ENCODE assay signal across 18 cellular contexts in the genomic region with DNA sequence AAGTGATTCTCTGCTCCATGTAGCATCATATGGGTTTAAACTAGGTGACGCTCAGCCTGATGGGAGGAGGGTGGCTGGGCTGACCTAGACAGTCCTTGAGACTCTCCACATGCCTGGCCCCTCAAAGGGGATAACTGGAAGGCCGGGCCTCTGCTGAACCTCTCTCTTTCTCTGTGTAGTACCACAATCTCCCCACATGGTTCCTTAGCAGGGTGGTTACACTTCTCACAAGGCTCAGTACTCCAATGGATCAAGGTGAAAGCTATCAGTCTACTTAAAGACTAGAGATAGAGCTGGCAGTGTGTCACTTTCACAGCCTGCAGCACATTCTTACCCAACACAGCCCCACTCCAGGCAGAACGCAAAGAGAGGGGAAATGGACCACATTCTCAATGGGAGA.
A peak's percentile ranks its signal among the peaks of the same experiment; 100 is the strongest.
DNase-seq lines count a peak whose midpoint lies in the region; ATAC-seq and TF ChIP-seq lines count a peak whose summit lies in the region.
"Had no signal": no experiment of that assay in that cellular context is flagged by ENCODE, and none has a peak within 500 bp of the region (broad histone marks: within the 10 kb centered on the region; RNA-seq: fewer than 3 reads in every experiment).

No MANE protein-coding gene starts in this region.

- TF ChIP-seq POLR2A in heart left ventricle (IDR thresholded peaks at IDR 0.05) (no peak), prostate gland (IDR thresholded peaks at IDR 0.05) (no peak)

- no peaks in the 10 kb centered on the region for H3K9me3 Mint-ChIP-seq in endothelial cell (ENCODE audit: unreplicated experiment)
- H3K9me3 Mint-ChIP-seq in type B pancreatic cell: peaks cover 7% of the 10 kb centered on the region
- H3K9me3 Mint-ChIP-seq in chondrocyte (ENCODE audit: low read depth): no peaks in the 10 kb centered on the region
- H3K9me3 Mint-ChIP-seq: HFFc6 had no signal

- H3K36me3 ChIP-seq in heart left ventricle (peaks cover 0 to 5% (median 0%) of the 10 kb centered on the region in 9 donors), lung (ENCODE audit: control insufficient read depth in 2 of 2, insufficient read depth in 2 of 2, low read length in 2 of 2) (no peaks in the 10 kb centered on the region), prostate gland (no peaks in the 10 kb centered on the region)

- H3K27ac ChIP-seq in right cardiac atrium (ENCODE audit: low read length) (peak overlapping the region; percentile 8), heart left ventricle (peak overlapping the region in 1 of 12 donors; percentile 70), lung (ENCODE audit: low read depth in 1 of 2, low read length in 1 of 2) (peak overlapping the region; percentile 33 to 70), prostate gland (no peak overlapping the region)
- H3K27ac ChIP-seq: 22Rv1, GM23248 had no signal

- H3K4me3 ChIP-seq in right cardiac atrium (ENCODE audit: low read length): no peak overlapping the region
- no peak overlapping the region for H3K4me3 ChIP-seq in heart left ventricle
- no peak overlapping the region for H3K4me3 ChIP-seq in lung
- H3K4me3 ChIP-seq in prostate gland: no peak overlapping the region
- H3K4me3 ChIP-seq: GM23248 had no signal

- peaks cover 2% of the 10 kb centered on the region for H3K4me1 ChIP-seq in right cardiac atrium (ENCODE audit: control insufficient read depth, insufficient read depth, low read length)
- H3K4me1 ChIP-seq in heart left ventricle: peaks cover 0 to 16% (median 4%) of the 10 kb centered on the region in 12 donors
- H3K4me1 ChIP-seq in lung (ENCODE audit: control insufficient read depth in 2 of 2, insufficient read depth in 2 of 2, low read length in 2 of 2): peaks cover 0 to 3% of the 10 kb centered on the region in 2 donors
- H3K4me1 ChIP-seq in prostate gland (replicated peaks): no peaks in the 10 kb centered on the region

- H3K27me3 ChIP-seq in right cardiac atrium (ENCODE audit: control insufficient read depth, insufficient read depth): no peaks in the 10 kb centered on the region
- H3K27me3 ChIP-seq in heart left ventricle: peaks cover 0 to 5% (median 0%) of the 10 kb centered on the region in 9 donors
- no peaks in the 10 kb centered on the region for H3K27me3 ChIP-seq in lung (ENCODE audit: control insufficient read depth, insufficient read depth)
- no peaks in the 10 kb centered on the region for H3K27me3 ChIP-seq in prostate gland (replicated peaks; ENCODE audit: insufficient read depth)

- DNase-seq in right cardiac atrium (no peak), heart left ventricle (no peak), endothelial cell (ENCODE audit: low spot score) (no peak), lung (ENCODE audit: low spot score) (no peak), type B pancreatic cell (ENCODE audit: extremely low spot score, unreplicated experiment) (no peak), prostate gland (ENCODE audit: low spot score) (no peak), chondrocyte (ENCODE audit: low spot score) (no peak), NK-92 (lab: John Stamatoyannopoulos, UW; ENCODE audit: unreplicated experiment) (no peak)
- DNase-seq: DND-41; GM23248; HFFc6; KG1; NCI-H1105 treated with DMSO at 0.1 percent for 48 hours; NCI-H1694; NK-92 treated with Interleukin-12 subunit alpha and Interleukin-12 subunit beta, amount 100 ng/mL, for 24 hours; Right ventricle myocardium superior had no signal

- no peak for ATAC-seq in right cardiac atrium
- no peak for ATAC-seq in heart left ventricle
- ATAC-seq in lung (ENCODE audit: insufficient read depth, low FRiP score): no peak

- WGBS in right cardiac atrium: 79% methylated on average over 3 of the region's 3 CpGs
- 72 to 75% (median 74%) methylated on average over 3 of the region's 3 CpGs for WGBS in heart left ventricle, 4 donors
- WGBS in lung, 2 donors: 84 to 96% methylated on average over 3 of the region's 3 CpGs
- WGBS in prostate gland: 83% methylated on average over 3 of the region's 3 CpGs

- TF ChIP-seq CTCF in heart left ventricle (IDR thresholded peaks at IDR 0.05) (no peak), endothelial cell (IDR thresholded peaks at IDR 0.05; ENCODE audit: unreplicated experiment) (no peak), lung (IDR thresholded peaks at IDR 0.05; ENCODE audit: control extremely low read depth, extremely low read depth) (no peak), type B pancreatic cell (conservative IDR thresholded peaks at IDR 0.05) (peak; percentile 24), prostate gland (IDR thresholded peaks at IDR 0.05) (no peak), chondrocyte (IDR thresholded peaks at IDR 0.05) (no peak)

- H3K27ac Mint-ChIP-seq in endothelial cell (ENCODE audit: unreplicated experiment): peak overlapping the region; percentile 48
- H3K27ac Mint-ChIP-seq in type B pancreatic cell: no peak overlapping the region
- H3K27ac Mint-ChIP-seq in chondrocyte (ENCODE audit: unreplicated experiment): no peak overlapping the region
- H3K27ac Mint-ChIP-seq: CD14-positive monocyte, HFFc6 had no signal

- H3K27me3 Mint-ChIP-seq in endothelial cell (ENCODE audit: unreplicated experiment) (no peaks in the 10 kb centered on the region), type B pancreatic cell (peaks cover 12% of the 10 kb centered on the region), chondrocyte (ENCODE audit: low read depth) (no peaks in the 10 kb centered on the region)

- H3K4me1 Mint-ChIP-seq in endothelial cell (ENCODE audit: unreplicated experiment) (peaks cover 61% of the 10 kb centered on the region), type B pancreatic cell (ENCODE audit: unreplicated experiment) (peaks cover 16% of the 10 kb centered on the region), chondrocyte (ENCODE audit: low read depth) (no peaks in the 10 kb centered on the region)
- H3K4me1 Mint-ChIP-seq: CD14-positive monocyte had no signal

- intact Hi-C loops in right cardiac atrium (cut with DNase I) (no loop called here), heart left ventricle (cut with DNase I) (loop anchor here in 1 of 10 donors (5.0 kb wide), 1 partner anchor 86 kb away; no protein-coding TSS in a partner anchor), prostate gland (cut with DNase I) (no loop called here)

- peaks cover 20% of the 10 kb centered on the region for H3K36me3 Mint-ChIP-seq in endothelial cell (ENCODE audit: low read depth, unreplicated experiment)
- H3K36me3 Mint-ChIP-seq in type B pancreatic cell: no peaks in the 10 kb centered on the region
- H3K36me3 Mint-ChIP-seq in chondrocyte (ENCODE audit: low read depth): no peaks in the 10 kb centered on the region
- H3K36me3 Mint-ChIP-seq: CD14-positive monocyte had no signal

- H3K4me3 Mint-ChIP-seq in endothelial cell (ENCODE audit: unreplicated experiment): no peak overlapping the region
- H3K4me3 Mint-ChIP-seq in type B pancreatic cell: no peak overlapping the region
- no peak overlapping the region for H3K4me3 Mint-ChIP-seq in chondrocyte (ENCODE audit: unreplicated experiment)
- H3K4me3 Mint-ChIP-seq: CD14-positive monocyte, HFFc6 had no signal

- H3K9me3 ChIP-seq in right cardiac atrium (ENCODE audit: control insufficient read depth, low read length) (no peaks in the 10 kb centered on the region), heart left ventricle (peaks cover 0 to 3% (median 0%) of the 10 kb centered on the region in 12 donors), lung (ENCODE audit: control insufficient read depth in 2 of 2, insufficient read depth in 1 of 2, low read length in 1 of 2) (no peaks in the 10 kb centered on the region), prostate gland (no peaks in the 10 kb centered on the region)

Comparison
In these comparisons a context has a peak if more than half of its experiments do, and no peak if none do; other contexts are left out.
1. H3K27ac ChIP-seq: peak in right cardiac atrium (single experiment) and lung (2 of 2); none in prostate gland (0 of 2).